ENCODE assay signal across 28 cellular contexts in genomic region chr18:76643996-76644395, GRCh38.
"Had no signal": no experiment of that assay in that cellular context is flagged by ENCODE, and none has a peak within 500 bp of the region (broad histone marks: within the 10 kb centered on the region; RNA-seq: fewer than 3 reads in every experiment).

No MANE protein-coding gene starts in this region.

- H3K9me3 Mint-ChIP-seq: activated CD4-positive, alpha-beta T cell treated with anti-CD3 and anti-CD28 coated beads, Interleukin-2, amount 10 ng/mL, durations not matched to agents 24 days and 14 days; activated naive CD4-positive, alpha-beta T cell treated with anti-CD3 and anti-CD28 coated beads, Interleukin-2, amount 10 ng/mL, durations not matched to agents 7 days and 5 days; activated T-helper 1 cell treated with anti-CD3 and anti-CD28 coated beads, Interleukin-12 subunit alpha, Interleukin-12 subunit beta, Interleukin-2, Interleukin-4 antibody, amounts not matched to agents 30 ng/mL and 10 ng/mL and 1 ng/mL, durations not matched to agents 14 hours and 24 hours and 36 hours; natural killer cell; stimulated activated naive CD8-positive, alpha-beta T cell treated with anti-CD3 and anti-CD28 coated beads, Interleukin-15, Interleukin-2, amounts not matched to agents 100 ng/mL and 50 ng/mL, for 24 hours; type B pancreatic cell had no signal

- H3K27ac ChIP-seq: colonic mucosa, dorsolateral prefrontal cortex, foreskin keratinocyte, heart right ventricle, left lung, right atrium auricular region, uterus, WERI-Rb-1 had no signal

- H3K4me1 Mint-ChIP-seq: activated CD4-positive, alpha-beta T cell treated with anti-CD3 and anti-CD28 coated beads, Interleukin-2, amount 10 ng/mL, durations not matched to agents 24 days and 14 days; activated naive CD4-positive, alpha-beta T cell treated with anti-CD3 and anti-CD28 coated beads, Interleukin-2, amount 10 ng/mL, durations not matched to agents 7 days and 5 days had no signal

- H3K27me3 ChIP-seq: colonic mucosa, left lung, right atrium auricular region, uterus had no signal

- H3K27ac Mint-ChIP-seq: activated CD4-positive, alpha-beta T cell treated with anti-CD3 and anti-CD28 coated beads, Interleukin-2, amount 10 ng/mL, durations not matched to agents 24 days and 14 days; activated naive CD4-positive, alpha-beta T cell treated with anti-CD3 and anti-CD28 coated beads, Interleukin-2, amount 10 ng/mL, durations not matched to agents 7 days and 5 days; activated T-helper 1 cell treated with anti-CD3 and anti-CD28 coated beads, Interleukin-12 subunit alpha, Interleukin-12 subunit beta, Interleukin-2, Interleukin-4 antibody, amounts not matched to agents 30 ng/mL and 10 ng/mL and 1 ng/mL, durations not matched to agents 14 hours and 24 hours and 36 hours; natural killer cell; stimulated activated naive CD8-positive, alpha-beta T cell treated with anti-CD3 and anti-CD28 coated beads, Interleukin-15, Interleukin-2, amounts not matched to agents 100 ng/mL and 50 ng/mL, for 24 hours; T-helper 17 cell; type B pancreatic cell had no signal

- H3K4me3 Mint-ChIP-seq: activated CD4-positive, alpha-beta T cell treated with anti-CD3 and anti-CD28 coated beads, Interleukin-2, amount 10 ng/mL, durations not matched to agents 24 days and 14 days; activated naive CD4-positive, alpha-beta T cell treated with anti-CD3 and anti-CD28 coated beads, Interleukin-2, amount 10 ng/mL, durations not matched to agents 7 days and 5 days; activated T-helper 1 cell treated with anti-CD3 and anti-CD28 coated beads, Interleukin-12 subunit alpha, Interleukin-12 subunit beta, Interleukin-2, Interleukin-4 antibody, amounts not matched to agents 30 ng/mL and 10 ng/mL and 1 ng/mL, durations not matched to agents 14 hours and 24 hours and 36 hours; natural killer cell; stimulated activated naive CD8-positive, alpha-beta T cell treated with anti-CD3 and anti-CD28 coated beads, Interleukin-15, Interleukin-2, amounts not matched to agents 100 ng/mL and 50 ng/mL, for 24 hours; T-helper 17 cell; type B pancreatic cell had no signal

- H3K4me1 ChIP-seq: colonic mucosa, foreskin keratinocyte, heart right ventricle, right atrium auricular region, uterus had no signal

- H3K4me3 ChIP-seq: colonic mucosa, dorsolateral prefrontal cortex, heart right ventricle, left lung, lung, right atrium auricular region, smooth muscle cell, uterus had no signal

- DNase-seq: activated CD4-positive, alpha-beta T cell treated with anti-CD3 and anti-CD28 coated beads, Interleukin-2, amount 10 ng/mL, durations not matched to agents 24 days and 14 days; activated CD8-positive, alpha-beta memory T cell treated with anti-CD3 and anti-CD28 coated beads for 24 hours; activated CD8-positive, alpha-beta memory T cell treated with anti-CD3 and anti-CD28 coated beads, Interleukin-2, amount 50 U/mL, for 4 hours; activated gamma-delta T cell; activated naive CD4-positive, alpha-beta T cell treated with anti-CD3 and anti-CD28 coated beads, Interleukin-2, amount 10 ng/mL, durations not matched to agents 7 days and 5 days; anterior cingulate cortex; cerebellar nuclear complex; colonic mucosa; dorsolateral prefrontal cortex; effector memory CD4-positive, alpha-beta T cell; foreskin keratinocyte; heart right ventricle; left lung; mesendoderm; natural killer cell; substantia nigra; T-helper 17 cell; T1000; uterus; WERI-Rb-1 had no signal

- H3K27me3 Mint-ChIP-seq: type B pancreatic cell had no signal

- ATAC-seq: activated CD4-positive, CD25-positive, alpha-beta regulatory T cell treated with anti-CD3 and anti-CD28 coated beads, Interleukin-2, amount 50 U/mL, for 24 hours; foreskin keratinocyte; heart right ventricle; left lung; natural killer cell; SK-N-SH treated with all-trans-retinoic acid at 6 μM for 48 hours; T-helper 17 cell had no signal

- H3K36me3 ChIP-seq: colonic mucosa, heart right ventricle, left lung, right atrium auricular region, uterus, WERI-Rb-1 had no signal

- H3K36me3 Mint-ChIP-seq: activated naive CD4-positive, alpha-beta T cell treated with anti-CD3 and anti-CD28 coated beads, Interleukin-2, amount 10 ng/mL, durations not matched to agents 7 days and 5 days; natural killer cell; type B pancreatic cell had no signal

- H3K4me2 ChIP-seq: smooth muscle cell had no signal

- H3K9me3 ChIP-seq: colonic mucosa, heart right ventricle, left lung, right atrium auricular region, uterus had no signal
